Comparison of ENCODE assay signal across 1 cellular context in genomic region chr1:156841289-156841855, GRCh38.
TF ChIP-seq lines count a peak whose summit lies in the region.

No MANE protein-coding gene starts in this region.

TF ChIP-seq in GM12878, 131 proteins besides CTCF, POLR2A, EP300 and RAD21:
- TF ChIP-seq BRCA1 (IDR thresholded peaks at IDR 0.05; ENCODE audit: low read depth, low read length), result no peak
- TF ChIP-seq REST (IDR thresholded peaks at IDR 0.05; ENCODE audit: low read depth, low read length), result peak; percentile 62; the same call in 1 of the 2 replicates
